ENCODE assay signal across 7 cellular contexts in the genomic region with DNA sequence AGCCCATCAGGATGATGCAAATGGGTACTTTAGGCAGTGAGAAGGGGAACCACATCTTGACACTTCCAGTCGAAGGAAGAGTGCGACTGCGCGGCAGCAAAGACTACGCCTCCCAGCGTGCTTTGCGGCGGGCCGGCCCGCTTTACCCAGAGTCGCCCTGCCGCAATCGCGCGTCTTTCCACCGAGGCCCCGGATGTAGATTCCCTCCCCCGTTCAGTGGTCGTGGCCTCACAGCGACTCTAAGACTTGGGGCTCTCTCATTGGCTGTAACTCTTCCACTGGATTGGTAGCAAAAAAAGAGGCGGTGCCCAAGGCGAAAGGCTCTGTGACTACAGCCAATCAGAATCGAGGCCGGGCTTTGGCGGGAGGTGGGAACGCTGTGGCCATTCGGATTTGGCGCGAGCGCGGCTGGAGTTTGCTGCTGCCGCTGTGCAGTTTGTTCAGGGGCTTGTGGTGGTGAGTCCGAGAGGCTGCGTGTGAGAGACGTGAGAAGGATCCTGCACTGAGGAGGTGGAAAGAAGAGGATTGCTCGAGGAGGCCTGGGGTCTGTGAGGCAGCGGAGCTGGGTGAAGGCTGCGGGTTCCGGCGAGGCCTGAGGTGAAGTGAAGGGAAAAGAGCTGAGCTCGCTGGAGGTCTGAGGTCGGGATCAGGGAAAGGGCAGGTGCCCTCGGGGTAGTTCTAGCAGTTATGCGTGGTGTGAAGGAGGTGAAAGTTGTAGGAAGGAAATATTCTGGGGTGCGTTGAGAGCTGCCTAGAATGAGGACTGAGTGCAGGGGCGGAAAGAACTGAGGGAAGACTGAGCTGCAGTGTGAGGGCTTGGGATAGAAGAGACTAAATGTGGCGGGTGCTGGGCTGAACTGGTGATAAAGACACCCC.
DNase-seq lines count a peak whose midpoint lies in the region; ATAC-seq, FAIRE-seq and TF ChIP-seq lines count a peak whose summit lies in the region.

A gene with protein sequence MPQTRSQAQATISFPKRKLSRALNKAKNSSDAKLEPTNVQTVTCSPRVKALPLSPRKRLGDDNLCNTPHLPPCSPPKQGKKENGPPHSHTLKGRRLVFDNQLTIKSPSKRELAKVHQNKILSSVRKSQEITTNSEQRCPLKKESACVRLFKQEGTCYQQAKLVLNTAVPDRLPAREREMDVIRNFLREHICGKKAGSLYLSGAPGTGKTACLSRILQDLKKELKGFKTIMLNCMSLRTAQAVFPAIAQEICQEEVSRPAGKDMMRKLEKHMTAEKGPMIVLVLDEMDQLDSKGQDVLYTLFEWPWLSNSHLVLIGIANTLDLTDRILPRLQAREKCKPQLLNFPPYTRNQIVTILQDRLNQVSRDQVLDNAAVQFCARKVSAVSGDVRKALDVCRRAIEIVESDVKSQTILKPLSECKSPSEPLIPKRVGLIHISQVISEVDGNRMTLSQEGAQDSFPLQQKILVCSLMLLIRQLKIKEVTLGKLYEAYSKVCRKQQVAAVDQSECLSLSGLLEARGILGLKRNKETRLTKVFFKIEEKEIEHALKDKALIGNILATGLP (plus strand): TSS at position 386 of the 876 bp plus-strand sequence. CDS start 1,542 bp downstream, outside the sequence.

- peak; percentile 89 for ATAC-seq in HG02981 (IDR thresholded peaks at IDR 0.05; ENCODE audit: unreplicated experiment)

- peak within 1 kb of the TSS; percentile 72 for H3K4me3 ChIP-seq in retinal pigment epithelial cell (ENCODE audit: low read length)

- no peak for TF ChIP-seq CTCF in retinal pigment epithelial cell (conservative IDR thresholded peaks at IDR 0.05; ENCODE audit: low read depth, low read length)

- peak; percentile 97 for FAIRE-seq in GM18507 (lab: Jason Lieb, UNC)

- DNase-seq in GM18507 (ENCODE audit: extremely low spot score, insufficient read length, low read depth), result peak; percentile 90
- DNase-seq in NCI-H2029 treated with DMSO at 0.1 percent for 48 hours (lab: John Stamatoyannopoulos, UW), result peak; percentile 99
- peak; percentile 96 for DNase-seq in T-helper 9 cell
- DNase-seq in astrocyte of the hippocampus (ENCODE audit: low read depth, low spot score), result peak; percentile 99
- DNase-seq in hippocampal formation (lab: John Stamatoyannopoulos, UW), result peak; percentile 99
- peak; percentile 94 for DNase-seq in retinal pigment epithelial cell (ENCODE audit: low read depth)

Comparison
In these comparisons a context has a peak if more than half of its experiments do, and no peak if none do; other contexts are left out.
1. Peak in every context shown above with its lines: DNase-seq, ATAC-seq and H3K4me3 ChIP-seq.